ENCODE assay signal across 12 cellular contexts in genomic region chr14:37969511-37969979, GRCh38.
A peak's percentile ranks its signal among the peaks of the same experiment; 100 is the strongest.
DNase-seq lines count a peak whose midpoint lies in the region; ATAC-seq and TF ChIP-seq lines count a peak whose summit lies in the region.
"Had no signal": no experiment of that assay in that cellular context is flagged by ENCODE, and none has a peak within 500 bp of the region (broad histone marks: within the 10 kb centered on the region; RNA-seq: fewer than 3 reads in every experiment).

No MANE protein-coding gene starts in this region.

- no peak overlapping the region for H3K4me2 ChIP-seq in OCI-LY7 (ENCODE audit: low read length)
- no peak overlapping the region for H3K4me2 ChIP-seq in neuronal stem cell (ENCODE audit: insufficient read depth, low read length, poor library complexity, severe bottlenecking)

- H3K27ac ChIP-seq in OCI-LY7 (ENCODE audit: low read depth, low read length, poor library complexity, severe bottlenecking) (peak overlapping the region; percentile 15), neuronal stem cell (replicated peaks; ENCODE audit: low read length) (no peak overlapping the region)

- no peak overlapping the region for H2BK5ac ChIP-seq in neuronal stem cell (ENCODE audit: low read length)

- no peak overlapping the region for H3K4ac ChIP-seq in neuronal stem cell (ENCODE audit: low read length)

- H2BK120ac ChIP-seq in neuronal stem cell (ENCODE audit: low read depth, low read length) = no peak overlapping the region

- CTCF ChIA-PET in OCI-LY7 (lab: Charles Lee; ENCODE audit: unreplicated experiment) = no interaction called here

- H3K36me3 ChIP-seq in OCI-LY7 (ENCODE audit: insufficient read depth, low read length) (no peaks in the 10 kb centered on the region), neuronal stem cell (replicated peaks in 1 of 2; ENCODE audit: control insufficient read depth in 2 of 2, insufficient read depth in 2 of 2, low read length in 2 of 2) (no peaks in the 10 kb centered on the region)

- H3K4me3 ChIP-seq in OCI-LY7 (ENCODE audit: low read depth, low read length, poor library complexity, severe bottlenecking) (no peak overlapping the region), neuronal stem cell (ENCODE audit: low read length in 2 of 2) (no peak overlapping the region)

- no peak overlapping the region for H4K8ac ChIP-seq in neuronal stem cell (ENCODE audit: low read depth, low read length)

- ATAC-seq in left ventricle myocardium superior = no peak

- BruUV-seq in OCI-LY7 (replicated peaks; lab: Mats Ljungman, UMichigan) = no TSS peak

- intact Hi-C loops in OCI-LY7 (cut with micrococcal nuclease; ENCODE audit: unreplicated experiment) (no loop called here), left ventricle myocardium superior (cut with micrococcal nuclease) (no loop called here)

- H2AFZ ChIP-seq in OCI-LY7 (ENCODE audit: low read length) (peak overlapping the region; percentile 42; the same call in 1 of the 2 replicates), neuronal stem cell (ENCODE audit: low read length) (no peak overlapping the region)

- no peak overlapping the region for H4K91ac ChIP-seq in neuronal stem cell (ENCODE audit: low read depth, low read length, poor library complexity)

- H3K27me3 ChIP-seq in neuronal stem cell (ENCODE audit: control insufficient read depth in 3 of 3, insufficient read depth in 3 of 3, low read depth in 1 of 3, low read length in 3 of 3) = no peaks in the 10 kb centered on the region

- no peak overlapping the region for H3K18ac ChIP-seq in neuronal stem cell (ENCODE audit: low read length)

- in situ Hi-C loops in GM13977 (cut with MboI; ENCODE audit: low pct_unique_long_range_greater_than_20kb, low sequenced_read_pairs, unreplicated experiment) = no loop called here

- H2BK12ac ChIP-seq in neuronal stem cell (ENCODE audit: low read length) = no peak overlapping the region

- H3K79me1 ChIP-seq in neuronal stem cell (ENCODE audit: low read depth, low read length) = no peaks in the 10 kb centered on the region

- DNase-seq in DMS53 treated with DMSO at 0.1 percent for 48 hours (lab: John Stamatoyannopoulos, UW; ENCODE audit: unreplicated experiment) (peak; percentile 47), NCI-H1417 (lab: John Stamatoyannopoulos, UW) (peak in 2 of 3 experiments; percentile 47 to 75), OCI-LY7 (ENCODE audit: low spot score) (peak; percentile 62), neuronal stem cell (ENCODE audit: low spot score) (no peak), left ventricle myocardium superior (no peak), GM13977 (ENCODE audit: low spot score) (no peak), hypothalamus (lab: John Stamatoyannopoulos, UW) (no peak)
- no peak for DNase-seq in central memory CD4-positive, alpha-beta T cell
- DNase-seq: C1 segment of cervical spinal cord, NCI-H1436 treated with DMSO at 0.1 percent for 48 hours, NCI-H524 treated with DMSO at 0.1 percent for 48 hours, SW 1271 had no signal

- H3K14ac ChIP-seq in neuronal stem cell (ENCODE audit: low read length) = no peak overlapping the region

- H3K4me1 ChIP-seq in OCI-LY7 (ENCODE audit: insufficient read depth, low read length, poor library complexity, severe bottlenecking) (peaks cover 14% of the 10 kb centered on the region), neuronal stem cell (ENCODE audit: control insufficient read depth in 2 of 2, insufficient read depth in 1 of 2, low read depth in 1 of 2, low read length in 2 of 2) (no peaks in the 10 kb centered on the region)

- H3K79me2 ChIP-seq in OCI-LY7 (ENCODE audit: insufficient read depth, low read depth, low read length) = no peaks in the 10 kb centered on the region

- no peaks in the 10 kb centered on the region for H3K9me2 ChIP-seq in OCI-LY7 (ENCODE audit: insufficient read depth, low read length)

- no CpG with 5 or more reads among the region's 2 CpGs for WGBS in neuronal stem cell (ENCODE audit: extremely low coverage in 2 of 2, insufficient read length in 2 of 2, insufficient replicate concordance in 1 of 2), 2 donors

- H3K23ac ChIP-seq in neuronal stem cell (ENCODE audit: low read depth, low read length, poor library complexity) = no peak overlapping the region

- H2AK5ac ChIP-seq in neuronal stem cell (ENCODE audit: low read depth, low read length) = no peak overlapping the region

- TF ChIP-seq CTCF in OCI-LY7 (conservative IDR thresholded peaks at IDR 0.05; ENCODE audit: low read length) = no peak
- no peak for TF ChIP-seq CTCF in GM13977 (IDR thresholded peaks at IDR 0.05; ENCODE audit: extremely low read depth, insufficient read depth, missing control alignments)

- peak overlapping the region; percentile 30 for H3K9ac ChIP-seq in neuronal stem cell (ENCODE audit: low read depth, low read length, poor library complexity)

- H2BK15ac ChIP-seq in neuronal stem cell (ENCODE audit: low read length) = no peak overlapping the region

- no peaks in the 10 kb centered on the region for H4K20me1 ChIP-seq in OCI-LY7 (ENCODE audit: insufficient read depth, low read length)

- no peaks in the 10 kb centered on the region; the same call in 1 of the 2 replicates for H3K9me3 ChIP-seq in OCI-LY7 (ENCODE audit: low read length)
- H3K9me3 ChIP-seq in neuronal stem cell (replicated peaks in 1 of 2; ENCODE audit: control insufficient read depth in 2 of 2, insufficient read depth in 1 of 2, low read depth in 1 of 2, low read length in 2 of 2) = no peaks in the 10 kb centered on the region

- POLR2A ChIA-PET in OCI-LY7 (lab: Charles Lee) = interaction anchor here (0.7 to 0.8 kb wide), 3 partner anchors 11 to 635 kb away, joined by 4 to 11 read pairs (median 5); no protein-coding TSS in a partner anchor

Comparison
In these comparisons a context has a peak if more than half of its experiments do, and no peak if none do; other contexts are left out.
1. DNase-seq: peak in DMS53 treated with DMSO at 0.1 percent for 48 hours (single experiment), NCI-H1417 (2 of 3) and OCI-LY7 (single experiment); none in neuronal stem cell (single experiment), left ventricle myocardium superior (single experiment), GM13977 (single experiment), hypothalamus (0 of 51) and central memory CD4-positive, alpha-beta T cell (single experiment).